Comparison of ENCODE assay signal across 9 cellular contexts in the genomic region with DNA sequence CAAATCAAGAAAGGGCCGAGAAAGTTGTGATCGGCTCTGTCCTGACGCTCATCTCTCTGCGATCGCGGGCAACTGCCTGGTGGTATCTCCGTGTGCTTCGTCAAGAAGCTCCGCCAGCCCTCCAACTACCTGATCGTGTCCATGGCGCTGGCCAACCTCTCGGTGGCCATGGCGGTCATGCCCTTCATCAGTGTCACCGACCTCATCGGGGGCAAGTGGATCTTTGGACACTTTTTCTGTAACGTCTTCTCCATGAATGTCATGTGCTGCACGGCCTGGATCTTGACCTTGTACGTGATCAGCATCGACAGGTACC. TPM values are rescaled to one million over a fixed set of nuclear protein-coding genes. Genes with fewer than 3 reads are reported as not detected.
DNase-seq lines count a peak whose midpoint lies in the region; ATAC-seq, FAIRE-seq and TF ChIP-seq lines count a peak whose summit lies in the region.
"Had no signal": no experiment of that assay in that cellular context is flagged by ENCODE, and none has a peak within 500 bp of the region (broad histone marks: within the 10 kb centered on the region; RNA-seq: fewer than 3 reads in every experiment).

No MANE protein-coding gene starts in this region.

- intact Hi-C loops in transverse colon (cut with DNase I; ENCODE audit: low total_unique reads) = no loop called here

- H3K4me1 Mint-ChIP-seq in activated T-cell treated with anti-CD3 and anti-CD28 coated beads, Interleukin-2, amount 50 U/mL, for 4 hours (ENCODE audit: low read depth) = peaks cover 27% of the 10 kb centered on the region

- H3K27ac ChIP-seq in transverse colon = peak overlapping the region; percentile 90 to 95 (median 94)

- TF ChIP-seq EP300 in transverse colon (IDR thresholded peaks at IDR 0.05; ENCODE audit: low read depth) = no peak

- peak overlapping the region; percentile 78 for H3K4me3 Mint-ChIP-seq in activated T-cell treated with anti-CD3 and anti-CD28 coated beads, Interleukin-2, amount 50 U/mL, for 4 hours

- peaks cover 2% of the 10 kb centered on the region for H3K27me3 Mint-ChIP-seq in activated T-cell treated with anti-CD3 and anti-CD28 coated beads, Interleukin-2, amount 50 U/mL, for 4 hours (ENCODE audit: low read depth)

- WGBS in transverse colon (ENCODE audit: low coverage in 1 of 2), 2 donors = 64 to 92% methylated on average over 5 to 17 of the region's 19 CpGs

- H3K4me3 ChIP-seq in cardiac fibroblast (replicated peaks in 1 of 2; ENCODE audit: low read depth in 2 of 2, low read length in 2 of 2) = peak overlapping the region; percentile 57 to 94
- peak overlapping the region; percentile 59 for H3K4me3 ChIP-seq in mononuclear cell (ENCODE audit: low read length)
- peak overlapping the region; percentile 37 to 67 (median 54) for H3K4me3 ChIP-seq in transverse colon

- H3K36me3 Mint-ChIP-seq in activated T-cell treated with anti-CD3 and anti-CD28 coated beads, Interleukin-2, amount 50 U/mL, for 4 hours (ENCODE audit: insufficient read depth) = no peaks in the 10 kb centered on the region

- TF ChIP-seq POLR2A in transverse colon (IDR thresholded peaks at IDR 0.05) = no peak

- in situ Hi-C loops in transverse colon (cut with MboI; ENCODE audit: low pct_ligation_motif_present in 1 of 4, low pct_unique_long_range_greater_than_20kb in 1 of 4, low sequenced_read_pairs in 3 of 4) = loop anchor here in 1 of 4 donors (10.0 kb wide), 1 partner anchor 93 kb away; no protein-coding TSS in a partner anchor

- H3K27me3 ChIP-seq in mononuclear cell (ENCODE audit: insufficient read depth, low read length) (no peaks in the 10 kb centered on the region), transverse colon (no peaks in the 10 kb centered on the region)

- TF ChIP-seq CTCF in cardiac fibroblast (IDR thresholded peaks at IDR 0.05; ENCODE audit: low read depth, low read length) = no peak
- TF ChIP-seq CTCF in transverse colon (IDR thresholded peaks at IDR 0.05) = no peak

- peaks cover 34% of the 10 kb centered on the region for H3K4me1 ChIP-seq in mononuclear cell (ENCODE audit: insufficient read depth, low read length)
- H3K4me1 ChIP-seq in transverse colon = peaks cover 0 to 36% (median 21%) of the 10 kb centered on the region in 4 donors

- no peak for DNase-seq in activated T-cell treated with anti-CD3 and anti-CD28 coated beads, Interleukin-2, amount 50 U/mL, for 4 hours
- DNase-seq in activated T-cell treated with anti-CD3 and anti-CD28 coated beads for 4 hours (no peak), cardiac fibroblast (ENCODE audit: low read depth in 2 of 2) (no peak), transverse colon (no peak), RCC 7860 (ENCODE audit: low spot score) (no peak), kidney glomerular epithelial cell (lab: John Stamatoyannopoulos, UW) (no peak)

- no peak for ATAC-seq in activated T-cell treated with anti-CD3 and anti-CD28 coated beads, Interleukin-2, amount 50 U/mL, for 4 hours
- ATAC-seq in HG03159 (IDR thresholded peaks at IDR 0.05; ENCODE audit: unreplicated experiment) = no peak

- H3K36me3 ChIP-seq in transverse colon = no peaks in the 10 kb centered on the region

- FAIRE-seq in RCC 7860 (lab: Jason Lieb, UNC) = no peak

- H3K9me3 ChIP-seq in mononuclear cell (ENCODE audit: low read depth, low read length) = no peaks in the 10 kb centered on the region
- H3K9me3 ChIP-seq in transverse colon = no peaks in the 10 kb centered on the region

- no peaks in the 10 kb centered on the region for H3K9me3 Mint-ChIP-seq in activated T-cell treated with anti-CD3 and anti-CD28 coated beads, Interleukin-2, amount 50 U/mL, for 4 hours

RNA-seq across cellular contexts. Expression of a gene that starts 1.6 kb away (rescaled TPM):
- 10 to 100 TPM in 2 of 3 donors, 1 to 10 TPM in 1; 9.0 to 10.6 (median 10.3) TPM for total RNA-seq in activated T-cell treated with anti-CD3 and anti-CD28 coated beads, Interleukin-2, amount 50 U/mL, for 4 hours
- 4.3 TPM for total RNA-seq in mononuclear cell
- total RNA-seq in transverse colon = 10 to 100 TPM; 10.3 to 74.4 (median 37.4) TPM

RNA-seq across cellular contexts. Expression of a gene that starts 42.5 kb away (rescaled TPM):
- total RNA-seq in activated T-cell treated with anti-CD3 and anti-CD28 coated beads, Interleukin-2, amount 50 U/mL, for 4 hours = 1 to 10 TPM; 8.0 to 8.7 (median 8.4) TPM
- total RNA-seq in mononuclear cell = 3.9 TPM
- total RNA-seq in transverse colon = 1 to 10 TPM in 3 of 4 donors, under 1 TPM in 1; 0.60 to 2.6 (median 1.8) TPM

RNA-seq across cellular contexts. Expression of a gene that starts 49.7 kb away (rescaled TPM):
- total RNA-seq in activated T-cell treated with anti-CD3 and anti-CD28 coated beads, Interleukin-2, amount 50 U/mL, for 4 hours = not detected
- total RNA-seq in mononuclear cell = 0.31 TPM
- under 1 TPM in 1 of 4 donors, not detected in 3; 0.48 TPM for total RNA-seq in transverse colon
- total RNA-seq: T-helper 2 cell treated with Interferon-gamma antibody and Interleukin-4, amounts not matched to agents 100 ng/mL and 5 ng/mL, for 36 hours had no signal
